Comparison of ENCODE assay signal across 1 cellular context in the genomic region with DNA sequence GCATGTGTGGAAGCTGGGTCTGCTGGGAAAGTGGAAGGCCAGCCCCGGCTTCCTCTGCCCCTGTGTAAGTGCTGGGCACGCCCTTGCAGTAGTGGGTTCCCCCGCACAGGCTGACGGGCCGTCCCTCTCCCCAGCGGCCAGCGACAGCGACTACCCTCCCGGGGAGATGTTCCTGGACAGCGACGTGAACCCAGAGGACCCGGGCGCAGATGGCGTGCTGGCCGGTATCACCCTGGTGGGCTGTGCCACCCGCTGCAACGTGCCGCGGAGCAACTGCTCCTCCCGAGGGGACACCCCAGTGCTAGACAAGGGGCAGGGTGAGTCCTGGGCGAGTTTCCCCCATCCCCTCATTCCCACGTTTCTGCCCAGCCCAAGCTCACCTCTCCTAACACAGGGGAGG.
TF ChIP-seq lines count a peak whose summit lies in the region.

No MANE protein-coding gene starts in this region.

TF ChIP-seq in K562, 482 proteins besides CTCF, POLR2A, EP300 and RAD21:
- TF ChIP-seq SMARCA4 (IDR thresholded peaks at IDR 0.05) (no peak), STAT5B (CRISPR knock-in tag; IDR thresholded peaks at IDR 0.05) (no peak), POLR2G (IDR thresholded peaks at IDR 0.05; ENCODE audit: low read depth, low read length) (peak; percentile 48; the same call in 1 of the 2 replicates)
